13 cellular contexts compared by ENCODE assay signal in genomic region chr20:10619427-10619826, GRCh38. TPM values are rescaled to one million over a fixed set of nuclear protein-coding genes. Genes with fewer than 3 reads are reported as not detected.
A peak's percentile ranks its signal among the peaks of the same experiment; 100 is the strongest.
DNase-seq lines count a peak whose midpoint lies in the region; ATAC-seq lines count a peak whose summit lies in the region.
"Had no signal": no experiment of that assay in that cellular context is flagged by ENCODE, and none has a peak within 500 bp of the region (broad histone marks: within the 10 kb centered on the region; RNA-seq: fewer than 3 reads in every experiment).

No MANE protein-coding gene starts in this region.

- no peaks in the 10 kb centered on the region for H3K27me3 ChIP-seq in neuronal stem cell (ENCODE audit: control insufficient read depth in 3 of 3, insufficient read depth in 3 of 3, low read depth in 1 of 3, low read length in 3 of 3)
- H3K27me3 ChIP-seq: gastrocnemius medialis had no signal

- no peak overlapping the region for H2AK5ac ChIP-seq in neuronal stem cell (ENCODE audit: low read depth, low read length)

- H4K8ac ChIP-seq in neuronal stem cell (ENCODE audit: low read depth, low read length), result no peak overlapping the region

- H3K36me3 Mint-ChIP-seq in activated T-helper 1 cell treated with anti-CD3 and anti-CD28 coated beads, Interleukin-12 subunit alpha, Interleukin-12 subunit beta, Interleukin-2, Interleukin-4 antibody, amounts not matched to agents 30 ng/mL and 10 ng/mL and 1 ng/mL, durations not matched to agents 14 hours and 24 hours and 36 hours (ENCODE audit: low read depth), result peaks cover 2% of the 10 kb centered on the region

- H2BK5ac ChIP-seq in neuronal stem cell (ENCODE audit: low read length), result no peak overlapping the region

- no peak overlapping the region for H2AFZ ChIP-seq in neuronal stem cell (ENCODE audit: low read length)

- H3K4ac ChIP-seq in neuronal stem cell (ENCODE audit: low read length), result no peak overlapping the region

- no peaks in the 10 kb centered on the region for H3K4me1 Mint-ChIP-seq in activated T-helper 1 cell treated with anti-CD3 and anti-CD28 coated beads, Interleukin-12 subunit alpha, Interleukin-12 subunit beta, Interleukin-2, Interleukin-4 antibody, amounts not matched to agents 30 ng/mL and 10 ng/mL and 1 ng/mL, durations not matched to agents 14 hours and 24 hours and 36 hours (ENCODE audit: low read depth)

- H4K91ac ChIP-seq in neuronal stem cell (ENCODE audit: low read depth, low read length, poor library complexity), result no peak overlapping the region

- no peak overlapping the region for H3K4me2 ChIP-seq in neuronal stem cell (ENCODE audit: insufficient read depth, low read length, poor library complexity, severe bottlenecking)

- WGBS in neuronal stem cell (ENCODE audit: extremely low coverage in 2 of 2, insufficient read length in 2 of 2, insufficient replicate concordance in 1 of 2), 2 donors, result no CpG with 5 or more reads among the region's 3 CpGs

- intact Hi-C loops in activated T-helper 1 cell treated with anti-CD3 and anti-CD28 coated beads, Interleukin-12 subunit alpha, Interleukin-12 subunit beta, Interleukin-2, Interleukin-4 antibody, amounts not matched to agents 30 ng/mL and 10 ng/mL and 1 ng/mL, durations not matched to agents 14 hours and 24 hours and 36 hours (cut with micrococcal nuclease), result no loop called here

- peak; percentile 81 for DNase-seq in GM03348 (ENCODE audit: low spot score)
- peak; percentile 51 for DNase-seq in NCI-H748 (lab: John Stamatoyannopoulos, UW; ENCODE audit: unreplicated experiment)
- DNase-seq in epithelial cell of prostate (ENCODE audit: low read depth, low spot score), result peak; percentile 75
- no peak for DNase-seq in neuronal stem cell (ENCODE audit: low spot score)
- DNase-seq in globus pallidus (ENCODE audit: low spot score), result no peak
- DNase-seq in stimulated activated CD4-positive, alpha-beta T cell treated with anti-CD3 and anti-CD28 coated beads, Interleukin-4, amount 100 ng/mL, for 24 hours, result no peak
- no peak for DNase-seq in activated T-helper 1 cell treated with anti-CD3 and anti-CD28 coated beads, Interleukin-12 subunit alpha, Interleukin-12 subunit beta, Interleukin-2, Interleukin-4 antibody, amounts not matched to agents 30 ng/mL and 10 ng/mL and 1 ng/mL, durations not matched to agents 14 hours and 24 hours and 36 hours (ENCODE audit: low spot score)
- DNase-seq: activated gamma-delta T cell, gastrocnemius medialis, NCI-H2081 had no signal

- no peak overlapping the region for H3K4me3 Mint-ChIP-seq in activated T-helper 1 cell treated with anti-CD3 and anti-CD28 coated beads, Interleukin-12 subunit alpha, Interleukin-12 subunit beta, Interleukin-2, Interleukin-4 antibody, amounts not matched to agents 30 ng/mL and 10 ng/mL and 1 ng/mL, durations not matched to agents 14 hours and 24 hours and 36 hours
- H3K4me3 Mint-ChIP-seq: neural crest cell had no signal

- no peak overlapping the region for H3K9ac ChIP-seq in neuronal stem cell (ENCODE audit: low read depth, low read length, poor library complexity)

- no peak for ATAC-seq in GM21367 (IDR thresholded peaks at IDR 0.05; ENCODE audit: unreplicated experiment)
- ATAC-seq: gastrocnemius medialis had no signal

- no peak overlapping the region for H2BK120ac ChIP-seq in neuronal stem cell (ENCODE audit: low read depth, low read length)

- H3K9me3 ChIP-seq in neuronal stem cell (replicated peaks in 1 of 2; ENCODE audit: control insufficient read depth in 2 of 2, insufficient read depth in 1 of 2, low read depth in 1 of 2, low read length in 2 of 2), result peaks cover 3 to 4% of the 10 kb centered on the region in 2 donors
- H3K9me3 ChIP-seq: gastrocnemius medialis had no signal

- no peak overlapping the region for H2BK15ac ChIP-seq in neuronal stem cell (ENCODE audit: low read length)

- H3K4me3 ChIP-seq in neuronal stem cell (ENCODE audit: low read length in 2 of 2), result no peak overlapping the region
- H3K4me3 ChIP-seq: gastrocnemius medialis had no signal

- H3K27me3 Mint-ChIP-seq in activated T-helper 1 cell treated with anti-CD3 and anti-CD28 coated beads, Interleukin-12 subunit alpha, Interleukin-12 subunit beta, Interleukin-2, Interleukin-4 antibody, amounts not matched to agents 30 ng/mL and 10 ng/mL and 1 ng/mL, durations not matched to agents 14 hours and 24 hours and 36 hours (ENCODE audit: insufficient read depth), result no peaks in the 10 kb centered on the region

- peaks cover 0 to 1% of the 10 kb centered on the region in 2 donors for H3K36me3 ChIP-seq in neuronal stem cell (replicated peaks in 1 of 2; ENCODE audit: control insufficient read depth in 2 of 2, insufficient read depth in 2 of 2, low read length in 2 of 2)
- H3K36me3 ChIP-seq: gastrocnemius medialis had no signal

- no peaks in the 10 kb centered on the region for H3K9me3 Mint-ChIP-seq in activated T-helper 1 cell treated with anti-CD3 and anti-CD28 coated beads, Interleukin-12 subunit alpha, Interleukin-12 subunit beta, Interleukin-2, Interleukin-4 antibody, amounts not matched to agents 30 ng/mL and 10 ng/mL and 1 ng/mL, durations not matched to agents 14 hours and 24 hours and 36 hours

- H3K27ac ChIP-seq in epithelial cell of prostate (peak overlapping the region; percentile 82), neuronal stem cell (replicated peaks; ENCODE audit: low read length) (peak overlapping the region; percentile 48)
- H3K27ac ChIP-seq: gastrocnemius medialis had no signal

- no peak overlapping the region for H3K18ac ChIP-seq in neuronal stem cell (ENCODE audit: low read length)

- peaks cover 14 to 15% of the 10 kb centered on the region in 2 donors for H3K4me1 ChIP-seq in neuronal stem cell (ENCODE audit: control insufficient read depth in 2 of 2, insufficient read depth in 1 of 2, low read depth in 1 of 2, low read length in 2 of 2)
- H3K4me1 ChIP-seq: gastrocnemius medialis had no signal

- H3K79me1 ChIP-seq in neuronal stem cell (ENCODE audit: low read depth, low read length), result no peaks in the 10 kb centered on the region

- H3K27ac Mint-ChIP-seq in activated T-helper 1 cell treated with anti-CD3 and anti-CD28 coated beads, Interleukin-12 subunit alpha, Interleukin-12 subunit beta, Interleukin-2, Interleukin-4 antibody, amounts not matched to agents 30 ng/mL and 10 ng/mL and 1 ng/mL, durations not matched to agents 14 hours and 24 hours and 36 hours, result no peak overlapping the region

- no peak overlapping the region for H3K23ac ChIP-seq in neuronal stem cell (ENCODE audit: low read depth, low read length, poor library complexity)

- no peak overlapping the region for H2BK12ac ChIP-seq in neuronal stem cell (ENCODE audit: low read length)

- no peak overlapping the region for H3K14ac ChIP-seq in neuronal stem cell (ENCODE audit: low read length)

RNA-seq across cellular contexts. Expression of gene JAG1, which starts 54.4 kb away (rescaled TPM):
- 64.8 TPM for polyA plus RNA-seq in neuronal stem cell (2013, experiment 1 of 2)
- polyA plus RNA-seq in neuronal stem cell (2013, experiment 2 of 2), result 65.6 TPM
- total RNA-seq in activated T-helper 1 cell treated with anti-CD3 and anti-CD28 coated beads, Interleukin-12 subunit alpha, Interleukin-12 subunit beta, Interleukin-2, Interleukin-4 antibody, amounts not matched to agents 30 ng/mL and 10 ng/mL and 1 ng/mL, durations not matched to agents 14 hours and 24 hours and 36 hours, result 1.3 and 1.4 TPM in 2 replicates
- total RNA-seq: G401 had no signal

Comparison
In these comparisons a context has a peak if more than half of its experiments do, and no peak if none do; other contexts are left out.
1. DNase-seq: peak in GM03348 (single experiment), NCI-H748 (single experiment) and epithelial cell of prostate (single experiment); none in neuronal stem cell (single experiment), globus pallidus (single experiment), stimulated activated CD4-positive, alpha-beta T cell treated with anti-CD3 and anti-CD28 coated beads, Interleukin-4, amount 100 ng/mL, for 24 hours (single experiment) and activated T-helper 1 cell treated with anti-CD3 and anti-CD28 coated beads, Interleukin-12 subunit alpha, Interleukin-12 subunit beta, Interleukin-2, Interleukin-4 antibody, amounts not matched to agents 30 ng/mL and 10 ng/mL and 1 ng/mL, durations not matched to agents 14 hours and 24 hours and 36 hours (single experiment).